In the genomic region with DNA sequence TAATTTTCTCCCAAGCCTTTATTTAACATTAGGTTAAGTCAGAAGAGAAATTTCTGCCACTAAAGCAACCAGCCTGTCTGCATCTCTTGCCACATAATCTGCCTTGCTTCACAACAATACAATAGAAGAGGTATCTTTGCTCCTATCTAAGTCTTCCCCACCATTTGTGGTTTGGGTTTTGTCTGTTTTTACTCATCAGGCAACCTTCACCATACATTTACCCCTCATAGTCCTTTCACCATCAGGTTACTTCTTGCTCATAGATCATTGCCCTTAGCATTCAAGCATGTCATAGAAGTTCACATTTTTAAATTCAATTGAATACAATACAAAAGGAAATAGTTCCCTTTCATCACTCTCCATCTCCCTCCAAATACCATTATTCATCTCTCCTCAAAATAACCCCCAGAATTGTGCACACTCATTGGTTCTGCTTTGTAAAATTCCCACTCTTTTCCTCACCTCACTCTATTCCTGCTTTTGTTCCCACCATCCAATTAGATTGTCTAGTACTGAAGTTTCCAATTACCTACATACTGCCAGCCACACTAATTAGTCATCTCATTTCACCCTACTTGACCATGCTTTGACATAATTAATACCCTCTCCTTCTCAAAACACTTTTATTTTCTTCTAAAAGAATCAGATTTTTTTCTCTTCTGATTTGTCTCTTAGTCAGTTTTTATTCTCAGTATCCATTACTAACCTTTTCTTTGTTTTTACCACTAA, we compare ENCODE assay signal across 23 cellular contexts.
"Had no signal": no experiment of that assay in that cellular context is flagged by ENCODE, and none has a peak within 500 bp of the region (broad histone marks: within the 10 kb centered on the region; RNA-seq: fewer than 3 reads in every experiment).

No MANE protein-coding gene starts in this region.

- H3K36me3 ChIP-seq: brain microvascular endothelial cell, lower lobe of right lung, sigmoid colon, spleen, thyroid gland had no signal

- FAIRE-seq: islet of Langerhans had no signal

- H3K27me3 Mint-ChIP-seq: activated B cell treated with CpG ODN at 0.5 μM for 24 hours; activated CD4-positive, alpha-beta T cell treated with anti-CD3 and anti-CD28 coated beads, Interleukin-2, amount 10 ng/mL, durations not matched to agents 24 days and 14 days; activated naive CD8-positive, alpha-beta T cell treated with anti-CD3 and anti-CD28 coated beads, Interleukin-2, amount 50 U/mL, for 24 hours; activated T-cell treated with anti-CD3 and anti-CD28 coated beads, Interleukin-2, amount 50 U/mL, for 24 hours had no signal

- H3K27me3 ChIP-seq: brain microvascular endothelial cell, sigmoid colon, spleen, thyroid gland had no signal

- H3K4me1 Mint-ChIP-seq: activated B cell treated with CpG ODN at 0.5 μM for 24 hours; activated CD4-positive, alpha-beta T cell treated with anti-CD3 and anti-CD28 coated beads, Interleukin-2, amount 10 ng/mL, durations not matched to agents 24 days and 14 days; activated naive CD8-positive, alpha-beta T cell treated with anti-CD3 and anti-CD28 coated beads, Interleukin-2, amount 50 U/mL, for 24 hours; natural killer cell had no signal

- ATAC-seq: activated CD8-positive, alpha-beta T cell treated with anti-CD3 and anti-CD28 coated beads, Interleukin-2, amount 10 ng/mL, durations not matched to agents 7 days and 5 days; activated naive CD8-positive, alpha-beta T cell treated with anti-CD3 and anti-CD28 coated beads, Interleukin-2, amount 50 U/mL, for 24 hours; left colon; lower lobe of right lung; natural killer cell had no signal

- H3K9me3 ChIP-seq: lower lobe of right lung, sigmoid colon, thyroid gland had no signal

- H3K4me3 ChIP-seq: lower lobe of right lung, sigmoid colon, spleen, thyroid gland had no signal

- H3K27ac ChIP-seq: brain microvascular endothelial cell, lower lobe of right lung, sigmoid colon, spleen, thyroid gland had no signal

- H3K4me1 ChIP-seq: lower lobe of right lung, sigmoid colon, spleen, thyroid gland had no signal

- DNase-seq: activated B cell treated with CpG ODN at 0.5 μM for 24 hours; activated CD4-positive, alpha-beta T cell treated with anti-CD3 and anti-CD28 coated beads, Interleukin-2, amount 10 ng/mL, durations not matched to agents 24 days and 14 days; activated CD8-positive, alpha-beta T cell treated with anti-CD3 and anti-CD28 coated beads, Interleukin-2, amount 10 ng/mL, durations not matched to agents 7 days and 5 days; activated naive CD4-positive, alpha-beta T cell treated with anti-CD3 and anti-CD28 coated beads for 36 hours; activated naive CD8-positive, alpha-beta T cell treated with anti-CD3 and anti-CD28 coated beads, Interleukin-2, amount 50 U/mL, for 24 hours; activated T-cell treated with anti-CD3 and anti-CD28 coated beads, Interleukin-2, amount 50 U/mL, for 24 hours; anterior cingulate cortex; brain microvascular endothelial cell; central memory CD4-positive, alpha-beta T cell; endodermal cell; foreskin melanocyte; glutamatergic neuron; hippocampal formation; left colon; lower lobe of right lung; natural killer cell; nucleus accumbens; sigmoid colon; spleen; stimulated activated naive CD4-positive, alpha-beta T cell; thyroid gland had no signal

- H3K27ac Mint-ChIP-seq: activated B cell treated with CpG ODN at 0.5 μM for 24 hours; activated CD4-positive, alpha-beta T cell treated with anti-CD3 and anti-CD28 coated beads, Interleukin-2, amount 10 ng/mL, durations not matched to agents 24 days and 14 days; activated CD8-positive, alpha-beta T cell treated with anti-CD3 and anti-CD28 coated beads, Interleukin-2, amount 10 ng/mL, durations not matched to agents 7 days and 5 days; activated naive CD4-positive, alpha-beta T cell treated with anti-CD3 and anti-CD28 coated beads for 36 hours; activated naive CD8-positive, alpha-beta T cell treated with anti-CD3 and anti-CD28 coated beads, Interleukin-2, amount 50 U/mL, for 24 hours; activated T-cell treated with anti-CD3 and anti-CD28 coated beads, Interleukin-2, amount 50 U/mL, for 24 hours; activated T-helper 2 cell treated with anti-CD3 and anti-CD28 coated beads, Interferon-gamma antibody, Interleukin-2, Interleukin-4, amounts not matched to agents 10 μg/mL and 5 μg/mL and 100 μg/mL, durations not matched to agents 14 hours and 24 hours and 36 hours; endodermal cell; natural killer cell had no signal

- H3K4me3 Mint-ChIP-seq: activated B cell treated with CpG ODN at 0.5 μM for 24 hours; activated CD4-positive, alpha-beta T cell treated with anti-CD3 and anti-CD28 coated beads, Interleukin-2, amount 10 ng/mL, durations not matched to agents 24 days and 14 days; activated CD8-positive, alpha-beta T cell treated with anti-CD3 and anti-CD28 coated beads, Interleukin-2, amount 10 ng/mL, durations not matched to agents 7 days and 5 days; activated naive CD4-positive, alpha-beta T cell treated with anti-CD3 and anti-CD28 coated beads for 36 hours; activated naive CD8-positive, alpha-beta T cell treated with anti-CD3 and anti-CD28 coated beads, Interleukin-2, amount 50 U/mL, for 24 hours; activated T-cell treated with anti-CD3 and anti-CD28 coated beads, Interleukin-2, amount 50 U/mL, for 24 hours; endodermal cell; natural killer cell had no signal
